Comparison of ENCODE assay signal across 13 cellular contexts in the genomic region with DNA sequence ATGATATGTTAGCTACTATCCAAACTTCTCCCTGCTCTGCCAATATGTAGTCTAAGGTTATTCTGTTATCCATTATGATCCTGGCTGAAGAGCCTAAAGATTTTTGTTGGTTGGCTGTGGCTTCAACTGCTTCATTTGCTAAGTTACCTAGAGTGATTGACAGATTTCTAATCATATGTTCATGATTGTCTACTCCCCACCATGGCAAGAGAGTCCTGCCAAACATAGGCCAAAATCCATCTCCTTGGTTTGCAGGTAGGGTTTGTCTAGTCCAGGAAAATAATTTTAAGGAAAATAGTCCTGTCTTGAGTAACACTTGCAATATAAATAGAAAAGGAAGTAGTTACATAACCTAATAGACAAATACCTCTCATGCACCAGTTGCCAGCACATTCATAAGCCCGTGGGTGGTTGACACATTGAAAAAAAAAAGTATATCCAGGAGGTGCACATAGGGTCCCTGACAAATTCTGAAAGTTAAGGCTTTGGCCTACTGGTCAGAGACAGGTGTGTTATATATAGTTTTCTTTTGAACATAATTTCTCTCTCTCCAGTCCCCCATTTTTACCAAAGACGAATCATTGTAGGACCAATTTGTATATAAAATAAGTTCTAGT. TPM values are rescaled to one million over a fixed set of nuclear protein-coding genes. Genes with fewer than 3 reads are reported as not detected.
A peak's percentile ranks its signal among the peaks of the same experiment; 100 is the strongest.
DNase-seq lines count a peak whose midpoint lies in the region; ATAC-seq and TF ChIP-seq lines count a peak whose summit lies in the region.
"Had no signal": no experiment of that assay in that cellular context is flagged by ENCODE, and none has a peak within 500 bp of the region (broad histone marks: within the 10 kb centered on the region; RNA-seq: fewer than 3 reads in every experiment).

No MANE protein-coding gene starts in this region.

- H3K27ac ChIP-seq in MM.1S (ENCODE audit: low read length) (peak overlapping the region; percentile 79; the same call in 1 of the 2 replicates), osteoblast (ENCODE audit: low read depth, low read length) (no peak overlapping the region)

- H3K27me3 ChIP-seq in MM.1S (replicated peaks; ENCODE audit: insufficient read depth, low read length): no peaks in the 10 kb centered on the region
- peaks cover 20% of the 10 kb centered on the region for H3K27me3 ChIP-seq in osteoblast (ENCODE audit: insufficient read depth, low read length)

- H3K9me2 ChIP-seq in MM.1S (replicated peaks; ENCODE audit: insufficient read depth, low read length): no peaks in the 10 kb centered on the region

- no peaks in the 10 kb centered on the region for H4K20me1 ChIP-seq in MM.1S (ENCODE audit: insufficient read depth, low read length)
- no peaks in the 10 kb centered on the region for H4K20me1 ChIP-seq in osteoblast (ENCODE audit: insufficient read depth, low read length)

- no peak overlapping the region for H3K9ac ChIP-seq in MM.1S (ENCODE audit: low read length)

- H3K4me2 ChIP-seq in MM.1S (ENCODE audit: low read depth, low read length): peak overlapping the region; percentile 37; the same call in 1 of the 2 replicates
- H3K4me2 ChIP-seq in osteoblast (ENCODE audit: insufficient read depth, low read length): no peak overlapping the region

- DNase-seq in MM.1S (no peak), osteoblast (ENCODE audit: insufficient read length, low spot score, missing footprints) (peak; percentile 58), T-helper 2 cell (no peak), superior temporal gyrus (ENCODE audit: extremely low spot score) (no peak), GM03348 (ENCODE audit: low spot score) (no peak), cerebellum (ENCODE audit: low spot score) (no peak)
- DNase-seq: activated T-cell treated with anti-CD3 and anti-CD28 coated beads, Interleukin-2, amount 50 U/mL, for 24 hours; DMS79 treated with DMSO at 0.1 percent for 48 hours; NCI-H1436 had no signal

- H3K9me3 ChIP-seq in MM.1S (replicated peaks; ENCODE audit: insufficient read depth, low read length) (no peaks in the 10 kb centered on the region), osteoblast (ENCODE audit: low read depth, low read length) (no peaks in the 10 kb centered on the region)

- no peak overlapping the region for H2AFZ ChIP-seq in MM.1S (ENCODE audit: low read length)
- no peak overlapping the region for H2AFZ ChIP-seq in osteoblast (ENCODE audit: low read length)

- TF ChIP-seq CTCF in MM.1S (IDR thresholded peaks at IDR 0.05; ENCODE audit: low read length): no peak
- no peak for TF ChIP-seq CTCF in osteoblast (IDR thresholded peaks at IDR 0.05; ENCODE audit: extremely low read depth, low read depth, low read length)

- no peak overlapping the region for H3K4me3 ChIP-seq in MM.1S (ENCODE audit: low read length)
- no peak overlapping the region for H3K4me3 ChIP-seq in osteoblast (ENCODE audit: insufficient read depth, low read length)

- H3K79me2 ChIP-seq in MM.1S (ENCODE audit: low read length) (peaks cover 51% of the 10 kb centered on the region), osteoblast (ENCODE audit: insufficient read depth, low read length) (no peaks in the 10 kb centered on the region)

- no peaks in the 10 kb centered on the region for H3K36me3 ChIP-seq in MM.1S (replicated peaks; ENCODE audit: insufficient read depth, low read length)
- H3K36me3 ChIP-seq in osteoblast (ENCODE audit: insufficient read depth, low read length): no peaks in the 10 kb centered on the region

- H3K4me1 ChIP-seq in MM.1S (ENCODE audit: low read length) (peaks cover 21% of the 10 kb centered on the region), osteoblast (ENCODE audit: insufficient read depth, low read length) (no peaks in the 10 kb centered on the region)

- ATAC-seq in GM19035 (IDR thresholded peaks at IDR 0.05; ENCODE audit: unreplicated experiment) (peak; percentile 54), HG02571 (IDR thresholded peaks at IDR 0.05; ENCODE audit: unreplicated experiment) (peak; percentile 36)

- peaks cover 43% of the 10 kb centered on the region for H3F3A ChIP-seq in MM.1S (ENCODE audit: insufficient read depth, low read length)

RNA-seq across cellular contexts. Expression of a gene that starts 5.4 kb away (rescaled TPM):
- not detected in 2 replicates for total RNA-seq in osteoblast
- total RNA-seq in cerebellum: not detected
- total RNA-seq: skeletal muscle tissue, ureter had no signal
